10 cellular contexts compared by ENCODE assay signal in genomic region chr22:47129902-47130301, GRCh38.
DNase-seq lines count a peak whose midpoint lies in the region; ATAC-seq and TF ChIP-seq lines count a peak whose summit lies in the region.
"Had no signal": no experiment of that assay in that cellular context is flagged by ENCODE, and none has a peak within 500 bp of the region (broad histone marks: within the 10 kb centered on the region; RNA-seq: fewer than 3 reads in every experiment).

No MANE protein-coding gene starts in this region.

- no peaks in the 10 kb centered on the region for H3K36me3 ChIP-seq in Caco-2 (ENCODE audit: control insufficient read depth, insufficient read depth, low read length)
- no peaks in the 10 kb centered on the region for H3K36me3 ChIP-seq in mucosa of descending colon (ENCODE audit: low read depth)

- no TSS peak for BruUV-seq in Caco-2 (replicated peaks; lab: Mats Ljungman, UMichigan)

- intact Hi-C loops in Caco-2 (cut with micrococcal nuclease; ENCODE audit: unreplicated experiment) (no loop called here), mucosa of descending colon (cut with DNase I, micrococcal nuclease) (no loop called here)

- POLR2A ChIA-PET in Caco-2 (lab: Charles Lee) = no interaction called here

- CTCF ChIA-PET in Caco-2 (lab: Charles Lee) = no interaction called here

- no peaks in the 10 kb centered on the region for H3K27me3 Mint-ChIP-seq in Caco-2 (ENCODE audit: insufficient read depth, unreplicated experiment)
- H3K27me3 Mint-ChIP-seq in activated naive CD8-positive, alpha-beta T cell = no peaks in the 10 kb centered on the region

- peaks cover 8% of the 10 kb centered on the region for H3K4me1 Mint-ChIP-seq in Caco-2 (ENCODE audit: low read depth, unreplicated experiment)
- peaks cover 7% of the 10 kb centered on the region for H3K4me1 Mint-ChIP-seq in activated naive CD8-positive, alpha-beta T cell (ENCODE audit: low read depth)

- H3K4me1 ChIP-seq in Caco-2 = peaks cover 9% of the 10 kb centered on the region
- H3K4me1 ChIP-seq in mucosa of descending colon (ENCODE audit: low read depth) = peaks cover 8% of the 10 kb centered on the region

- no peak for TF ChIP-seq POLR2A in GM18505 (IDR thresholded peaks at IDR 0.05; ENCODE audit: borderline replicate concordance, extremely low read depth, insufficient read depth, insufficient read length)

- peaks cover 23% of the 10 kb centered on the region for H3K36me3 Mint-ChIP-seq in Caco-2 (ENCODE audit: insufficient read depth, unreplicated experiment)
- H3K36me3 Mint-ChIP-seq in activated naive CD8-positive, alpha-beta T cell = no peaks in the 10 kb centered on the region

- peak overlapping the region; percentile 92 for H3K27ac Mint-ChIP-seq in Caco-2 (ENCODE audit: unreplicated experiment)
- peak overlapping the region; percentile 50 for H3K27ac Mint-ChIP-seq in activated naive CD8-positive, alpha-beta T cell

- no peak overlapping the region for H3K4me3 ChIP-seq in Caco-2 (ENCODE audit: low read depth, low read length)
- peak overlapping the region; percentile 37 for H3K4me3 ChIP-seq in LNCaP clone FGC (ENCODE audit: low read depth, low read length)
- no peak overlapping the region for H3K4me3 ChIP-seq in mucosa of descending colon
- H3K4me3 ChIP-seq: lung had no signal

- H3K9me3 ChIP-seq in Caco-2 = no peaks in the 10 kb centered on the region
- no peaks in the 10 kb centered on the region for H3K9me3 ChIP-seq in mucosa of descending colon

- peak; percentile 98 for ATAC-seq in mucosa of descending colon
- no peak for ATAC-seq in GM18505 (IDR thresholded peaks at IDR 0.05; ENCODE audit: unreplicated experiment)
- ATAC-seq in HG03159 (IDR thresholded peaks at IDR 0.05; ENCODE audit: unreplicated experiment) = no peak
- no peak for ATAC-seq in HG03378 (IDR thresholded peaks at IDR 0.05; ENCODE audit: unreplicated experiment)

- H3K4me3 Mint-ChIP-seq in Caco-2 (ENCODE audit: unreplicated experiment) = peak overlapping the region; percentile 56
- H3K4me3 Mint-ChIP-seq in activated naive CD8-positive, alpha-beta T cell = no peak overlapping the region

- H3K9me3 Mint-ChIP-seq in Caco-2 (ENCODE audit: unreplicated experiment) = no peaks in the 10 kb centered on the region
- no peaks in the 10 kb centered on the region for H3K9me3 Mint-ChIP-seq in activated naive CD8-positive, alpha-beta T cell (ENCODE audit: low read depth)

- no peak for TF ChIP-seq CTCF in Caco-2 (IDR thresholded peaks at IDR 0.05; ENCODE audit: insufficient read depth in 1 of 2, low read depth in 1 of 2, low read length in 1 of 2, severe bottlenecking in 1 of 2, unreplicated experiment in 1 of 2)
- TF ChIP-seq CTCF in LNCaP clone FGC (IDR thresholded peaks at IDR 0.05; ENCODE audit: control insufficient read depth, extremely low read depth, insufficient read depth) = no peak
- no peak for TF ChIP-seq CTCF in mucosa of descending colon (IDR thresholded peaks at IDR 0.05)

- no peaks in the 10 kb centered on the region for H3K27me3 ChIP-seq in Caco-2 (replicated peaks; ENCODE audit: control insufficient read depth, insufficient read depth, low read length)

- peak; percentile 52 to 82 for DNase-seq in Caco-2
- DNase-seq in LNCaP clone FGC (ENCODE audit: low read depth) = peak; percentile 90
- DNase-seq in mucosa of descending colon = peak; percentile 76 to 87 (median 86)
- DNase-seq in hippocampal formation (lab: John Stamatoyannopoulos, UW) = no peak
- DNase-seq: stimulated activated naive CD4-positive, alpha-beta T cell treated with Interleukin-2 at 50 U/mL for 16 hours had no signal

Comparison
In these comparisons a context has a peak if more than half of its experiments do, and no peak if none do; other contexts are left out.
1. DNase-seq: peak in Caco-2 (2 of 2), LNCaP clone FGC (single experiment) and mucosa of descending colon (3 of 3); none in hippocampal formation (0 of 2).